In genomic region chr2:99088017-99088416, GRCh38 we compare ENCODE assay signal across 18 cellular contexts.
A peak's percentile ranks its signal among the peaks of the same experiment; 100 is the strongest.
DNase-seq lines count a peak whose midpoint lies in the region; ATAC-seq and FAIRE-seq lines count a peak whose summit lies in the region.
"Had no signal": no experiment of that assay in that cellular context is flagged by ENCODE, and none has a peak within 500 bp of the region (broad histone marks: within the 10 kb centered on the region; RNA-seq: fewer than 3 reads in every experiment).

No MANE protein-coding gene starts in this region.

- no peak for FAIRE-seq in RCC 7860 (lab: Jason Lieb, UNC)

- no peak overlapping the region for H3K27ac ChIP-seq in BLaER1 treated with 17β-estradiol and CSF1 and Interleukin-3, amounts not matched to agents 10 nM and 100 nM
- H3K27ac ChIP-seq: left lung had no signal

- H3K4me3 ChIP-seq in BLaER1 treated with 17β-estradiol and CSF1 and Interleukin-3, amounts not matched to agents 10 nM and 100 nM: no peak overlapping the region
- H3K4me3 ChIP-seq: left lung had no signal

- H3K9ac ChIP-seq in BLaER1 treated with 17β-estradiol and CSF1 and Interleukin-3, amounts not matched to agents 10 nM and 100 nM: no peak overlapping the region

- ATAC-seq in GM19351 (IDR thresholded peaks at IDR 0.05; ENCODE audit: unreplicated experiment) (peak; percentile 62), HG03066 (IDR thresholded peaks at IDR 0.05; ENCODE audit: low read depth, unreplicated experiment) (peak; percentile 52), HG02610 (IDR thresholded peaks at IDR 0.05; ENCODE audit: unreplicated experiment) (no peak)
- ATAC-seq: activated T-helper 17 cell treated with anti-CD3 and anti-CD28 coated beads, Interleukin-2, amount 50 U/mL, for 72 hours; left lung had no signal

- H3K36me3 ChIP-seq in BLaER1 treated with 17β-estradiol and CSF1 and Interleukin-3, amounts not matched to agents 10 nM and 100 nM: no peaks in the 10 kb centered on the region
- H3K36me3 ChIP-seq: left lung had no signal

- peaks cover 0 to 32% (median 24%) of the 10 kb centered on the region in 10 experiments; a peak in 15 of 20 replicates for H3K4me1 ChIP-seq in BLaER1 treated with 17β-estradiol and CSF1 and Interleukin-3, amounts not matched to agents 10 nM and 100 nM
- H3K4me1 ChIP-seq: left lung had no signal

- H3K27me3 ChIP-seq in BLaER1 treated with 17β-estradiol and CSF1 and Interleukin-3, amounts not matched to agents 10 nM and 100 nM: no peaks in the 10 kb centered on the region
- H3K27me3 ChIP-seq: left lung had no signal

- peak overlapping the region in 10 of 11 experiments; percentile 5 to 66 (median 52); a peak in 17 of 22 replicates for H3K4me2 ChIP-seq in BLaER1 treated with 17β-estradiol and CSF1 and Interleukin-3, amounts not matched to agents 10 nM and 100 nM

- peaks cover 14 to 35% (median 23%) of the 10 kb centered on the region in 11 experiments; a peak in 21 of 22 replicates for H3K9me3 ChIP-seq in BLaER1 treated with 17β-estradiol and CSF1 and Interleukin-3, amounts not matched to agents 10 nM and 100 nM (replicated peaks in 1 of 11)

- no peaks in the 10 kb centered on the region for H4K20me1 ChIP-seq in BLaER1 treated with 17β-estradiol and CSF1 and Interleukin-3, amounts not matched to agents 10 nM and 100 nM

- DNase-seq in OCI-M1 (lab: John Stamatoyannopoulos, UW) (peak; percentile 84), NCI-H1048 (lab: John Stamatoyannopoulos, UW) (no peak), GDM1 (lab: John Stamatoyannopoulos, UW) (no peak), RCC 7860 (ENCODE audit: low spot score) (no peak)
- DNase-seq: activated CD4-positive, alpha-beta T cell treated with anti-CD3 and anti-CD28 coated beads, Interleukin-2, amount 50 U/mL, for 48 hours; anterior cingulate cortex; COR-L47; cortex of kidney; GOT3; hypothalamus; left lung; NCI-H2227 treated with DMSO at 0.1 percent for 48 hours; substantia nigra had no signal
